ENCODE assay signal across 12 cellular contexts in the genomic region with DNA sequence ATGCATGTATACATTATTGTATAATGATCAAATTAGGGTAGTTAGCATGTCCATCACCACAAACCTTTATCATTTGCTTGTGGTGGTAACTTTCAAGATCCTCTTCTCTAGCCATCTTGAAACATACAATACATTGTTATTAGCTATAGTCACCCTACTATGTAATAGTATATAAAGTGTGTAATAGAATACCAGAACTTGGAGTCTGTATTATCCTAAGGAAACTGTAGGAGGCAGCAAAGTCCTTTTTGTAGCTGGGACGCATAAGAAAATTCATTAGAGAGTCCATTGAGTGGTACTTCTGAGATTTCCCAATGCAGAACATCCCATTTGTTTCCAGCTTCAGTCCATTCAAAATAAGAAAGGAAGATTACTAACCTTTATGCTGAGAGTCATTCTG.
DNase-seq lines count a peak whose midpoint lies in the region; ATAC-seq and TF ChIP-seq lines count a peak whose summit lies in the region.
"Had no signal": no experiment of that assay in that cellular context is flagged by ENCODE, and none has a peak within 500 bp of the region (broad histone marks: within the 10 kb centered on the region; RNA-seq: fewer than 3 reads in every experiment).

No MANE protein-coding gene starts in this region.

- no peak overlapping the region for H3K27ac Mint-ChIP-seq in natural killer cell treated with Interleukin-12 subunit alpha and Interleukin-12 subunit beta and Interleukin-15 and Interleukin-18, amount 100 ng/mL, for 72 hours
- H3K27ac Mint-ChIP-seq: activated B cell treated with CpG ODN at 0.5 μM for 24 hours; CD4-positive, CD25-positive, alpha-beta regulatory T cell had no signal

- TF ChIP-seq CTCF in PC-9 (conservative IDR thresholded peaks at IDR 0.05) (peak; percentile 27; the same call in 1 of the 2 replicates), gastroesophageal sphincter (IDR thresholded peaks at IDR 0.05) (no peak)

- no peaks in the 10 kb centered on the region for H3F3A ChIP-seq in PC-9 (ENCODE audit: insufficient read depth, low read depth)

- no peaks in the 10 kb centered on the region for H3K27me3 Mint-ChIP-seq in natural killer cell treated with Interleukin-12 subunit alpha and Interleukin-12 subunit beta and Interleukin-15 and Interleukin-18, amount 100 ng/mL, for 72 hours
- H3K27me3 Mint-ChIP-seq: activated B cell treated with CpG ODN at 0.5 μM for 24 hours; CD4-positive, CD25-positive, alpha-beta regulatory T cell had no signal

- H3K9me3 Mint-ChIP-seq in natural killer cell treated with Interleukin-12 subunit alpha and Interleukin-12 subunit beta and Interleukin-15 and Interleukin-18, amount 100 ng/mL, for 72 hours, result peaks cover 22% of the 10 kb centered on the region

- H4K20me1 ChIP-seq in PC-9 (ENCODE audit: insufficient read depth), result no peaks in the 10 kb centered on the region

- no peak for TF ChIP-seq EP300 in gastroesophageal sphincter (IDR thresholded peaks at IDR 0.05)

- no peaks in the 10 kb centered on the region for H3K4me1 Mint-ChIP-seq in natural killer cell treated with Interleukin-12 subunit alpha and Interleukin-12 subunit beta and Interleukin-15 and Interleukin-18, amount 100 ng/mL, for 72 hours (ENCODE audit: low read depth in 2 of 2)
- H3K4me1 Mint-ChIP-seq: activated B cell treated with CpG ODN at 0.5 μM for 24 hours; CD4-positive, CD25-positive, alpha-beta regulatory T cell had no signal

- H3K4me1 ChIP-seq in PC-9 (replicated peaks; ENCODE audit: insufficient read depth), result no peaks in the 10 kb centered on the region
- H3K4me1 ChIP-seq in gastroesophageal sphincter, result no peaks in the 10 kb centered on the region
- H3K4me1 ChIP-seq: thyroid gland had no signal

- CTCF ChIA-PET in PC-9 (lab: Charles Lee), result no interaction called here

- no peaks in the 10 kb centered on the region for H3K9me2 ChIP-seq in PC-9 (ENCODE audit: insufficient read depth)

- no peaks in the 10 kb centered on the region for H3K27me3 ChIP-seq in PC-9 (ENCODE audit: insufficient read depth, low read depth)
- H3K27me3 ChIP-seq in gastroesophageal sphincter, result no peaks in the 10 kb centered on the region
- H3K27me3 ChIP-seq: dorsolateral prefrontal cortex, thyroid gland had no signal

- no peaks in the 10 kb centered on the region for H3K36me3 Mint-ChIP-seq in natural killer cell treated with Interleukin-12 subunit alpha and Interleukin-12 subunit beta and Interleukin-15 and Interleukin-18, amount 100 ng/mL, for 72 hours
- H3K36me3 Mint-ChIP-seq: CD4-positive, CD25-positive, alpha-beta regulatory T cell had no signal

- ATAC-seq in GM18511 (IDR thresholded peaks at IDR 0.05; ENCODE audit: unreplicated experiment), result no peak
- ATAC-seq in natural killer cell treated with Interleukin-12 subunit alpha and Interleukin-12 subunit beta and Interleukin-15 and Interleukin-18, amount 100 ng/mL, for 72 hours, result no peak
- ATAC-seq in GM21576 (IDR thresholded peaks at IDR 0.05; ENCODE audit: unreplicated experiment), result no peak
- ATAC-seq in gastroesophageal sphincter, result no peak

- H2AFZ ChIP-seq in PC-9, result no peak overlapping the region

- intact Hi-C loops in PC-9 (cut with micrococcal nuclease; ENCODE audit: unreplicated experiment), result no loop called here

- H3K79me2 ChIP-seq in PC-9 (ENCODE audit: low read depth), result no peaks in the 10 kb centered on the region

- H3K27ac ChIP-seq in PC-9 (no peak overlapping the region), gastroesophageal sphincter (no peak overlapping the region)
- H3K27ac ChIP-seq: dorsolateral prefrontal cortex, thyroid gland had no signal

- peak; percentile 17 for DNase-seq in ACHN
- DNase-seq in Jurkat, Clone E6-1 (ENCODE audit: low read depth, low spot score), result peak; percentile 3
- no peak for DNase-seq in PC-9
- DNase-seq in glomerular visceral epithelial cell (ENCODE audit: extremely low spot score), result peak; percentile 4
- DNase-seq in natural killer cell treated with Interleukin-12 subunit alpha and Interleukin-12 subunit beta and Interleukin-15 and Interleukin-18, amount 100 ng/mL, for 72 hours (ENCODE audit: low spot score), result no peak
- DNase-seq: activated B cell treated with CpG ODN at 0.5 μM for 24 hours; CD4-positive, CD25-positive, alpha-beta regulatory T cell; dorsolateral prefrontal cortex; thyroid gland had no signal

- in situ Hi-C loops in ACHN (cut with HindIII; ENCODE audit: low pct_ligation_motif_present, low pct_unique_long_range_greater_than_20kb, low sequenced_read_pairs), result no loop called here

- no peaks in the 10 kb centered on the region for H3K36me3 ChIP-seq in PC-9 (ENCODE audit: low read depth)
- H3K36me3 ChIP-seq in gastroesophageal sphincter, result no peaks in the 10 kb centered on the region
- H3K36me3 ChIP-seq: thyroid gland had no signal

- H3K4me3 ChIP-seq in Jurkat, Clone E6-1 (ENCODE audit: low read length), result no peak overlapping the region
- H3K4me3 ChIP-seq in PC-9, result no peak overlapping the region
- no peak overlapping the region for H3K4me3 ChIP-seq in gastroesophageal sphincter
- H3K4me3 ChIP-seq: dorsolateral prefrontal cortex, thyroid gland had no signal

- H3K4me2 ChIP-seq in PC-9, result no peak overlapping the region

- POLR2A ChIA-PET in PC-9 (lab: Charles Lee; ENCODE audit: unreplicated experiment), result no interaction called here

- no peaks in the 10 kb centered on the region for H3K9me3 ChIP-seq in PC-9 (ENCODE audit: insufficient read depth, low read depth)
- H3K9me3 ChIP-seq in gastroesophageal sphincter, result no peaks in the 10 kb centered on the region
- H3K9me3 ChIP-seq: thyroid gland had no signal

- 0 to 38% methylated on average over 1 of the region's 1 CpG for WGBS in gastroesophageal sphincter (ENCODE audit: low coverage in 1 of 2), 2 donors

- no peak for TF ChIP-seq POLR2A in gastroesophageal sphincter (IDR thresholded peaks at IDR 0.05)

- BruUV-seq in PC-9 (replicated peaks; lab: Mats Ljungman, UMichigan), result no TSS peak

- no peak overlapping the region for H3K4me3 Mint-ChIP-seq in natural killer cell treated with Interleukin-12 subunit alpha and Interleukin-12 subunit beta and Interleukin-15 and Interleukin-18, amount 100 ng/mL, for 72 hours
- H3K4me3 Mint-ChIP-seq: activated B cell treated with CpG ODN at 0.5 μM for 24 hours; CD4-positive, CD25-positive, alpha-beta regulatory T cell had no signal

Comparison
In these comparisons a context has a peak if more than half of its experiments do, and no peak if none do; other contexts are left out.
1. DNase-seq: peak in ACHN (single experiment), Jurkat, Clone E6-1 (single experiment) and glomerular visceral epithelial cell (single experiment); none in PC-9 (0 of 2) and natural killer cell treated with Interleukin-12 subunit alpha and Interleukin-12 subunit beta and Interleukin-15 and Interleukin-18, amount 100 ng/mL, for 72 hours (single experiment).